ENCODE assay signal across 18 cellular contexts in the genomic region with DNA sequence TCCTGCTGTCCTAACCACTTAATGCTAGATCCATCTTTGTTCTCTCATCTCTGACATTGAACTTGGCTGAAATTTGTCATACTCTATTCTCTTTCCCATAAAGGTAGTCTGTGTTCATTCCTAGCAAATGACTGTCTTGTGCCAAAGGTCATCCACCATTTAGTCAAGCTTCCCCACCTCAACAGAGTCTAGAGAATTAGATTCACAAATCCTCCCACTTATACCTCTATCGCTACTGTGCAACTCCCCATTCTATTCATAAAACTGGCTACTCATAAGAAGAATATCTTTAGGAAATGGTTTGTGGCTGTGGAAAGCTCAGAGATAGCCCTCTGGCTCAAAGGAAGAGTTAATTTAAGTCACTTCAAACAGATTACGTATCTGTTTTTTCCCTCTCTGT. TPM values are rescaled to one million over a fixed set of nuclear protein-coding genes. Genes with fewer than 3 reads are reported as not detected.
DNase-seq lines count a peak whose midpoint lies in the region; ATAC-seq and TF ChIP-seq lines count a peak whose summit lies in the region.
"Had no signal": no experiment of that assay in that cellular context is flagged by ENCODE, and none has a peak within 500 bp of the region (broad histone marks: within the 10 kb centered on the region; RNA-seq: fewer than 3 reads in every experiment).

No MANE protein-coding gene starts in this region.

- H3K4me1 ChIP-seq in tibial artery (peaks cover 0 to 80% (median 22%) of the 10 kb centered on the region in 4 donors), body of pancreas (no peaks in the 10 kb centered on the region)
- H3K4me1 ChIP-seq: SJSA1 had no signal

- H3K36me3 ChIP-seq in tibial artery (no peaks in the 10 kb centered on the region), body of pancreas (replicated peaks in 1 of 2; ENCODE audit: insufficient read depth in 1 of 2, low read depth in 2 of 2) (no peaks in the 10 kb centered on the region)
- H3K36me3 ChIP-seq: SJSA1 had no signal

- H3K36me3 Mint-ChIP-seq in activated naive CD4-positive, alpha-beta T cell treated with anti-CD3 and anti-CD28 coated beads, Interleukin-2, amount 50 U/mL, for 24 hours, result peaks cover 1% of the 10 kb centered on the region
- peaks cover 9% of the 10 kb centered on the region for H3K36me3 Mint-ChIP-seq in activated T-helper 1 cell treated with anti-CD3 and anti-CD28 coated beads, Interleukin-12 subunit alpha, Interleukin-12 subunit beta, Interleukin-2, Interleukin-4 antibody, amounts not matched to agents 30 ng/mL and 10 ng/mL and 1 ng/mL, durations not matched to agents 14 hours and 24 hours and 36 hours (ENCODE audit: low read depth)

- H3K27me3 Mint-ChIP-seq in activated naive CD4-positive, alpha-beta T cell treated with anti-CD3 and anti-CD28 coated beads, Interleukin-2, amount 50 U/mL, for 24 hours, result no peaks in the 10 kb centered on the region
- no peaks in the 10 kb centered on the region for H3K27me3 Mint-ChIP-seq in activated T-helper 1 cell treated with anti-CD3 and anti-CD28 coated beads, Interleukin-12 subunit alpha, Interleukin-12 subunit beta, Interleukin-2, Interleukin-4 antibody, amounts not matched to agents 30 ng/mL and 10 ng/mL and 1 ng/mL, durations not matched to agents 14 hours and 24 hours and 36 hours (ENCODE audit: insufficient read depth)
- H3K27me3 Mint-ChIP-seq: CD8-positive, alpha-beta memory T cell had no signal

- intact Hi-C loops in activated T-helper 1 cell treated with anti-CD3 and anti-CD28 coated beads, Interleukin-12 subunit alpha, Interleukin-12 subunit beta, Interleukin-2, Interleukin-4 antibody, amounts not matched to agents 30 ng/mL and 10 ng/mL and 1 ng/mL, durations not matched to agents 14 hours and 24 hours and 36 hours (cut with micrococcal nuclease), result loop anchor here (1.0 to 10.0 kb wide), 9 partner anchors 9 to 1474 kb away; a partner anchor contains a TSS
- intact Hi-C loops in tibial artery (cut with DNase I; ENCODE audit: low total_unique reads), result loop anchor here (10.0 kb wide), 1 partner anchor 54 kb away; no protein-coding TSS in a partner anchor
- intact Hi-C loops in body of pancreas (cut with DNase I), result no loop called here

- WGBS in body of pancreas, 2 donors, result 90 to 95% methylated on average over 2 of the region's 2 CpGs

- no peaks in the 10 kb centered on the region for H3K27me3 ChIP-seq in tibial artery
- no peaks in the 10 kb centered on the region for H3K27me3 ChIP-seq in body of pancreas
- H3K27me3 ChIP-seq: SJSA1 had no signal

- H3K9me3 Mint-ChIP-seq in activated naive CD4-positive, alpha-beta T cell treated with anti-CD3 and anti-CD28 coated beads, Interleukin-2, amount 50 U/mL, for 24 hours, result peaks cover 4% of the 10 kb centered on the region
- H3K9me3 Mint-ChIP-seq in activated T-helper 1 cell treated with anti-CD3 and anti-CD28 coated beads, Interleukin-12 subunit alpha, Interleukin-12 subunit beta, Interleukin-2, Interleukin-4 antibody, amounts not matched to agents 30 ng/mL and 10 ng/mL and 1 ng/mL, durations not matched to agents 14 hours and 24 hours and 36 hours, result peaks cover 4% of the 10 kb centered on the region
- H3K9me3 Mint-ChIP-seq: CD8-positive, alpha-beta memory T cell had no signal

- H3K4me1 Mint-ChIP-seq in activated naive CD4-positive, alpha-beta T cell treated with anti-CD3 and anti-CD28 coated beads, Interleukin-2, amount 50 U/mL, for 24 hours, result peaks cover 89% of the 10 kb centered on the region
- H3K4me1 Mint-ChIP-seq in activated T-helper 1 cell treated with anti-CD3 and anti-CD28 coated beads, Interleukin-12 subunit alpha, Interleukin-12 subunit beta, Interleukin-2, Interleukin-4 antibody, amounts not matched to agents 30 ng/mL and 10 ng/mL and 1 ng/mL, durations not matched to agents 14 hours and 24 hours and 36 hours (ENCODE audit: low read depth), result peaks cover 72% of the 10 kb centered on the region

- peak overlapping the region; percentile 74 to 91 for H3K27ac ChIP-seq in tibial artery
- H3K27ac ChIP-seq in body of pancreas, result no peak overlapping the region
- H3K27ac ChIP-seq: SJSA1 had no signal

- H3K9me3 ChIP-seq in tibial artery (no peaks in the 10 kb centered on the region), body of pancreas (no peaks in the 10 kb centered on the region)
- H3K9me3 ChIP-seq: SJSA1 had no signal

- TF ChIP-seq POLR2A in body of pancreas (IDR thresholded peaks at IDR 0.05), result no peak

- H3K27ac Mint-ChIP-seq in activated naive CD4-positive, alpha-beta T cell treated with anti-CD3 and anti-CD28 coated beads, Interleukin-2, amount 50 U/mL, for 24 hours, result peak overlapping the region; percentile 96
- H3K27ac Mint-ChIP-seq in activated T-helper 1 cell treated with anti-CD3 and anti-CD28 coated beads, Interleukin-12 subunit alpha, Interleukin-12 subunit beta, Interleukin-2, Interleukin-4 antibody, amounts not matched to agents 30 ng/mL and 10 ng/mL and 1 ng/mL, durations not matched to agents 14 hours and 24 hours and 36 hours, result peak overlapping the region; percentile 76

- TF ChIP-seq CTCF in tibial artery (IDR thresholded peaks at IDR 0.05) (no peak), body of pancreas (IDR thresholded peaks at IDR 0.05) (no peak)

- no peak overlapping the region for H3K4me3 ChIP-seq in tibial artery
- no peak overlapping the region for H3K4me3 ChIP-seq in body of pancreas
- H3K4me3 ChIP-seq: GM12878, lung, SJSA1 had no signal

- H3K4me3 Mint-ChIP-seq in activated naive CD4-positive, alpha-beta T cell treated with anti-CD3 and anti-CD28 coated beads, Interleukin-2, amount 50 U/mL, for 24 hours, result peak overlapping the region; percentile 79
- H3K4me3 Mint-ChIP-seq in activated T-helper 1 cell treated with anti-CD3 and anti-CD28 coated beads, Interleukin-12 subunit alpha, Interleukin-12 subunit beta, Interleukin-2, Interleukin-4 antibody, amounts not matched to agents 30 ng/mL and 10 ng/mL and 1 ng/mL, durations not matched to agents 14 hours and 24 hours and 36 hours, result peak overlapping the region; percentile 43

- DNase-seq in activated naive CD4-positive, alpha-beta T cell treated with Interleukin-2 at 50 U/mL for 16 hours, result no peak
- DNase-seq in activated T-helper 1 cell treated with anti-CD3 and anti-CD28 coated beads, Interleukin-12 subunit alpha, Interleukin-12 subunit beta, Interleukin-2, Interleukin-4 antibody, amounts not matched to agents 30 ng/mL and 10 ng/mL and 1 ng/mL, durations not matched to agents 14 hours and 24 hours and 36 hours (ENCODE audit: low spot score), result no peak
- peak; percentile 22 for DNase-seq in kidney tubule cell (ENCODE audit: low spot score)
- no peak for DNase-seq in tibial artery
- no peak for DNase-seq in left lobe of liver (ENCODE audit: low spot score)
- DNase-seq in body of pancreas, result no peak
- DNase-seq: activated CD4-positive, CD25-positive, alpha-beta regulatory T cell; CD8-positive, alpha-beta memory T cell; foreskin melanocyte; hippocampal formation; NCI-H510A treated with DMSO at 0.1 percent for 48 hours; NK-92 treated with Interleukin-12 subunit alpha and Interleukin-12 subunit beta, amount 100 ng/mL, for 24 hours; right cardiac atrium; T1000 had no signal

- no peak for ATAC-seq in left lobe of liver
- ATAC-seq in body of pancreas, result no peak
- ATAC-seq: GM12878, right cardiac atrium had no signal

RNA-seq across cellular contexts. Expression of a gene that starts 59.7 kb away (rescaled TPM):
- 295 and 308 TPM in 2 replicates for total RNA-seq in activated T-helper 1 cell treated with anti-CD3 and anti-CD28 coated beads, Interleukin-12 subunit alpha, Interleukin-12 subunit beta, Interleukin-2, Interleukin-4 antibody, amounts not matched to agents 30 ng/mL and 10 ng/mL and 1 ng/mL, durations not matched to agents 14 hours and 24 hours and 36 hours
- total RNA-seq in left lobe of liver (48.4 TPM), body of pancreas (10 to 100 TPM; 77.3 to 82.4 TPM)

Comparison
In these comparisons a context has a peak if more than half of its experiments do, and no peak if none do; other contexts are left out.
1. H3K27ac ChIP-seq: peak in tibial artery (2 of 2); none in body of pancreas (0 of 4).